ENCODE assay signal across 8 cellular contexts in the genomic region with DNA sequence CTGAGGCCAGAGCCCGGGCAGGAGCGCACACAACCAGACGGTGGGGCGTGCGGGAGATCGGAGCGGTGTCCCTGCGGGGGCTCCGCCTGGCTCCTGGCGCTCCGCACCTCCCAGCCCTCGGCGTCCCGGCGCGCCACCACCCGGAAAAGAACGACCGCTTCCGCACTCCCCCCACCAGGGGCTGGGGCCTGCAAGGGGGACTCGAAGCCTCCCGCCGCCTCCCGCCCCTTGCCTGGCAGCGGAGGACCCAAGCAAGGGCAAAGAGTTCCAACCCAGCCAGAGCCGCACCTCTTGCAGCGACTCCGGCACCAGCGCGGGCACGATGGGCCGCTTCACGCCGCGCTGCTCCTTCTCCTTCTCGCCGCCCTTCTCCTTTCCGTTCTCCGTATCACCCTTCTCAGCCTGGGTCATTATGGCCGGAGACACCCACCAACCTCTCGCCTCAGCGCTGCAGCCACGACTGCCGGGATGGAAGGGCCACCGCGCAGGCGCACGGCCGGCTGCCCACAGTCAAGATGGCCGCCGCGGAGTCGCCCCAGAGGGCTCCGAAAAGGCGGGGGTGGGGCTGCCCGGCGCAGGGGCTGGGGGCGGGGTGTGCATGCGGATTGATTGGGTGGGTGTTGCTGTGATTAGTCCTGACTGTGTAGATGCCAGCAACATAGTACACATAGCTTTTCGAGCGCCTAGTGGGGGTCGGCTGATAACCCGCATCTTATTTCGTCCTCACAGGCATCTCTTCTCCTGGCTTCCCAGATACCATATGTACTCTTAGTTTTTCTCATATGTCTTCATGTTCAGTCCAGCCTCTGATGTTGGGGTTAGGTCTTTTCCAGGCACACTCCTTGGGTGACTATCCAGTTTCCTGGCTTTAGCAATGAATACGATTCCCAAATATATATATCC. TPM values are rescaled to one million over a fixed set of nuclear protein-coding genes. Genes with fewer than 3 reads are reported as not detected.
DNase-seq lines count a peak whose midpoint lies in the region; ATAC-seq, FAIRE-seq and TF ChIP-seq lines count a peak whose summit lies in the region.

A gene with protein sequence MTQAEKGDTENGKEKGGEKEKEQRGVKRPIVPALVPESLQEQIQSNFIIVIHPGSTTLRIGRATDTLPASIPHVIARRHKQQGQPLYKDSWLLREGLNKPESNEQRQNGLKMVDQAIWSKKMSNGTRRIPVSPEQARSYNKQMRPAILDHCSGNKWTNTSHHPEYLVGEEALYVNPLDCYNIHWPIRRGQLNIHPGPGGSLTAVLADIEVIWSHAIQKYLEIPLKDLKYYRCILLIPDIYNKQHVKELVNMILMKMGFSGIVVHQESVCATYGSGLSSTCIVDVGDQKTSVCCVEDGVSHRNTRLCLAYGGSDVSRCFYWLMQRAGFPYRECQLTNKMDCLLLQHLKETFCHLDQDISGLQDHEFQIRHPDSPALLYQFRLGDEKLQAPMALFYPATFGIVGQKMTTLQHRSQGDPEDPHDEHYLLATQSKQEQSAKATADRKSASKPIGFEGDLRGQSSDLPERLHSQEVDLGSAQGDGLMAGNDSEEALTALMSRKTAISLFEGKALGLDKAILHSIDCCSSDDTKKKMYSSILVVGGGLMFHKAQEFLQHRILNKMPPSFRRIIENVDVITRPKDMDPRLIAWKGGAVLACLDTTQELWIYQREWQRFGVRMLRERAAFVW (minus strand): TSS at position 462 of the 903 bp plus-strand sequence. CDS start 51 bp downstream, at position 411.

- TF ChIP-seq CTCF in 22Rv1 (IDR thresholded peaks at IDR 0.05) (0 out of 2 replicates have a peak, but pooled peaks have one; percentile 11), WI38 (IDR thresholded peaks at IDR 0.05; ENCODE audit: low read depth, low read length) (no peak), bronchial epithelial cell (IDR thresholded peaks at IDR 0.05; ENCODE audit: insufficient read depth, low read length, severe bottlenecking) (peak; percentile 35), smooth muscle cell (IDR thresholded peaks at IDR 0.05; ENCODE audit: borderline replicate concordance, insufficient read depth, poor library complexity, severe bottlenecking) (no peak)

- H3K27ac Mint-ChIP-seq in immature natural killer cell, result peak within 1 kb of the TSS; percentile 88 to 100 (median 99)

- peaks cover 8 to 42% (median 11%) of the 10 kb centered on the region in 3 donors for H3K36me3 Mint-ChIP-seq in immature natural killer cell

- H3F3A ChIP-seq in smooth muscle cell (ENCODE audit: low read depth), result peaks cover 10% of the 10 kb centered on the region

- FAIRE-seq in bronchial epithelial cell (lab: Jason Lieb, UNC), result no peak

- 2% methylated on average over 63 of the region's 65 CpGs for WGBS in smooth muscle cell (ENCODE audit: low lambda C conversion rate)

- H3K27me3 Mint-ChIP-seq in immature natural killer cell (ENCODE audit: low read depth in 3 of 3), result peaks cover 0 to 9% (median 6%) of the 10 kb centered on the region in 3 donors

- H3K4me2 ChIP-seq in smooth muscle cell, result peak within 1 kb of the TSS; percentile 91

- peaks cover 33 to 43% of the 10 kb centered on the region in 2 donors for H3K4me1 Mint-ChIP-seq in immature natural killer cell

- H3K9me3 ChIP-seq in smooth muscle cell (replicated peaks; ENCODE audit: low read depth), result no peaks in the 10 kb centered on the region

- peak within 1 kb of the TSS; percentile 6 for H2AFZ ChIP-seq in smooth muscle cell (ENCODE audit: low read depth)

- peak within 1 kb of the TSS; percentile 71 for H3K27ac ChIP-seq in 22Rv1
- peak within 1 kb of the TSS; percentile 60 for H3K27ac ChIP-seq in smooth muscle cell (ENCODE audit: low read depth)

- H3K27me3 ChIP-seq in bronchial epithelial cell (ENCODE audit: control insufficient read depth, insufficient read depth, low read length), result no peaks in the 10 kb centered on the region
- H3K27me3 ChIP-seq in smooth muscle cell (ENCODE audit: low read depth), result no peaks in the 10 kb centered on the region

- peaks cover 10% of the 10 kb centered on the region for H3K36me3 ChIP-seq in bronchial epithelial cell (ENCODE audit: control insufficient read depth, insufficient read depth, low read length)
- H3K36me3 ChIP-seq in smooth muscle cell (ENCODE audit: low read depth), result peaks cover 27% of the 10 kb centered on the region

- peaks cover 20% of the 10 kb centered on the region for H3K79me2 ChIP-seq in smooth muscle cell (ENCODE audit: low read depth)

- ATAC-seq in GM18517 (IDR thresholded peaks at IDR 0.05; ENCODE audit: unreplicated experiment) (peak; percentile 76), HG03039 (IDR thresholded peaks at IDR 0.05; ENCODE audit: unreplicated experiment) (peak; percentile 82)

- H3K9me3 Mint-ChIP-seq in immature natural killer cell, result no peaks in the 10 kb centered on the region

- peaks cover 17% of the 10 kb centered on the region for H4K20me1 ChIP-seq in smooth muscle cell (ENCODE audit: low read depth)

- DNase-seq in NCI-H2196 treated with DMSO at 0.1 percent for 48 hours (lab: John Stamatoyannopoulos, UW; ENCODE audit: unreplicated experiment), result peak; percentile 16
- peak; percentile 52 for DNase-seq in bronchial epithelial cell (ENCODE audit: low read depth)
- peak; percentile 88 to 90 (median 90) for DNase-seq in immature natural killer cell
- DNase-seq in smooth muscle cell (lab: John Stamatoyannopoulos, UW; ENCODE audit: unreplicated experiment), result peak; percentile 89

- H3K4me1 ChIP-seq in smooth muscle cell (ENCODE audit: low read depth), result peaks cover 9% of the 10 kb centered on the region

- peak within 1 kb of the TSS; percentile 94 to 100 (median 100) for H3K4me3 Mint-ChIP-seq in immature natural killer cell

- peak within 1 kb of the TSS; percentile 82 for H3K9ac ChIP-seq in smooth muscle cell (ENCODE audit: low read depth)

- peak within 1 kb of the TSS; percentile 91 for H3K4me3 ChIP-seq in WI38 (ENCODE audit: low read depth, low read length)
- peak within 1 kb of the TSS; percentile 96 for H3K4me3 ChIP-seq in bronchial epithelial cell (ENCODE audit: low read depth, low read length)
- H3K4me3 ChIP-seq in smooth muscle cell, result peak within 1 kb of the TSS; percentile 79

RNA-seq across cellular contexts. Expression of the gene that starts here (rescaled TPM):
- total RNA-seq in bronchial epithelial cell (16.8 and 18.9 TPM in 2 replicates), smooth muscle cell (17.4 and 20.3 TPM in 2 replicates)
- polyA plus RNA-seq in immature natural killer cell (10 to 100 TPM; 20.7 to 28.0 (median 22.5) TPM), smooth muscle cell (19.0 and 23.1 TPM in 2 replicates)

Comparison
In these comparisons a context has a peak if more than half of its experiments do, and no peak if none do; other contexts are left out.
1. Peak in every context shown above with its lines: DNase-seq, ATAC-seq, H3K4me3 ChIP-seq and H3K27ac ChIP-seq.
2. CTCF ChIP-seq: peak in 22Rv1 (single experiment) and bronchial epithelial cell (single experiment); none in WI38 (single experiment) and smooth muscle cell (single experiment).
3. DNase-seq: peak in every context shown above with its lines; median percentile 90 in immature natural killer cell; 89 in smooth muscle cell; 52 in bronchial epithelial cell; 16 in NCI-H2196 treated with DMSO at 0.1 percent for 48 hours.